Comparison of ENCODE assay signal across 8 cellular contexts in the genomic region with DNA sequence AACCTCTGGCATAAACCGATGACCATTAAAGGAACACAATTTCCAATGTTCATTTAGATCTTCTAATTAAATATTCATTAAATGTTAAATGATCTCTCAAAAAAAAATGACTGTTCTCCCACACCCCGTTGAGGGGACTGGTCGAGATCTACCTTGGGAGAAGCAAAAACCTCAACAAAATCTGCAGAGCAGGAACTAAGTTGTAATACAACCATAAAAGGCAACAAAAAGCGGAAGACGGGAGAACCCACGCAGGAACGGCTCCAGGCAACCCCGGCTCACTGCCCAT. TPM values are rescaled to one million over a fixed set of nuclear protein-coding genes. Genes with fewer than 3 reads are reported as not detected.
DNase-seq lines count a peak whose midpoint lies in the region; ATAC-seq, FAIRE-seq and TF ChIP-seq lines count a peak whose summit lies in the region.

No MANE protein-coding gene starts in this region.

- peak overlapping the region; percentile 87 for H3K27ac Mint-ChIP-seq in chondrocyte (ENCODE audit: unreplicated experiment)

- H3K4me1 ChIP-seq in A549 (no peaks in the 10 kb centered on the region), NT2/D1 (ENCODE audit: insufficient read depth, insufficient read length) (no peaks in the 10 kb centered on the region), lower lobe of right lung (no peaks in the 10 kb centered on the region), transverse colon (peaks cover 0 to 12% (median 0%) of the 10 kb centered on the region in 4 donors)

- TF ChIP-seq CTCF in A549 (IDR thresholded peaks at IDR 0.05), result no peak
- TF ChIP-seq CTCF in chondrocyte (IDR thresholded peaks at IDR 0.05), result no peak
- TF ChIP-seq CTCF in lower lobe of right lung (IDR thresholded peaks at IDR 0.05), result no peak
- no peak for TF ChIP-seq CTCF in transverse colon (IDR thresholded peaks at IDR 0.05)

- DNase-seq in A549 (ENCODE audit: low read depth in 1 of 2, low spot score in 1 of 2), result no peak
- no peak for DNase-seq in NT2/D1 (ENCODE audit: low read depth, low spot score)
- DNase-seq in chondrocyte (ENCODE audit: low spot score), result no peak
- no peak for DNase-seq in lower lobe of right lung
- DNase-seq in transverse colon, result no peak
- no peak for DNase-seq in NCI-H226

- H3K4me3 ChIP-seq in A549, result peak overlapping the region; percentile 92
- peak overlapping the region; percentile 88 for H3K4me3 ChIP-seq in NT2/D1 (ENCODE audit: insufficient read length, low read depth)
- H3K4me3 ChIP-seq in lower lobe of right lung, result peak overlapping the region; percentile 87
- H3K4me3 ChIP-seq in transverse colon, result peak overlapping the region; percentile 51 to 84 (median 66)

- CTCF ChIA-PET in A549 (lab: Yijun Ruan, JAX), result interaction anchor here (0.6 to 2.6 kb wide), 5 partner anchors 9 to 614 kb away, joined by 3 to 13 read pairs (median 3); partner anchors contain the start of gene MYNN

- peak; percentile 26 to 45 for ATAC-seq in A549
- peak; percentile 24 for ATAC-seq in GM18519 (IDR thresholded peaks at IDR 0.05; ENCODE audit: low FRiP score, unreplicated experiment)
- peak; percentile 21 for ATAC-seq in HG02981 (IDR thresholded peaks at IDR 0.05; ENCODE audit: unreplicated experiment)
- peak; percentile 78 to 80 for ATAC-seq in lower lobe of right lung

- peaks cover 12% of the 10 kb centered on the region for H3K9me3 Mint-ChIP-seq in chondrocyte (ENCODE audit: low read depth)

- H3K9ac ChIP-seq in NT2/D1 (ENCODE audit: insufficient read length, low read depth), result peak overlapping the region; percentile 93

- H3K36me3 ChIP-seq in NT2/D1 (ENCODE audit: insufficient read depth, insufficient read length, low read length) (no peaks in the 10 kb centered on the region), lower lobe of right lung (no peaks in the 10 kb centered on the region), transverse colon (no peaks in the 10 kb centered on the region)

- no peak for TF ChIP-seq EP300 in A549 (IDR thresholded peaks at IDR 0.05)
- no peak for TF ChIP-seq EP300 in transverse colon (IDR thresholded peaks at IDR 0.05; ENCODE audit: low read depth)

- POLR2A ChIA-PET in A549 (lab: Yijun Ruan, JAX), result interaction anchor here (0.6 to 1.5 kb wide), 5 partner anchors 9 to 1729 kb away, joined by 4 to 18 read pairs (median 6); partner anchors contain the start of genes MYNN and SEC62

- peaks cover 17% of the 10 kb centered on the region for H3K4me1 Mint-ChIP-seq in chondrocyte (ENCODE audit: low read depth)

- 26% methylated on average over 8 of the region's 8 CpGs for WGBS in A549 (ENCODE audit: missing lambda C conversion rate)
- WGBS in transverse colon (ENCODE audit: low coverage in 1 of 2), 2 donors, result 0 to 8% methylated on average over 2 to 8 of the region's 8 CpGs

- in situ Hi-C loops in transverse colon (cut with MboI; ENCODE audit: low pct_ligation_motif_present in 1 of 4, low pct_unique_long_range_greater_than_20kb in 1 of 4, low sequenced_read_pairs in 3 of 4), result no loop called here

- TF ChIP-seq RAD21 in A549 (conservative IDR thresholded peaks at IDR 0.05 in 1 of 2, IDR thresholded peaks at IDR 0.05 in 1 of 2), result no peak

- H3K9me3 ChIP-seq in A549 (peaks cover 18% of the 10 kb centered on the region), NT2/D1 (ENCODE audit: insufficient read depth, low read length) (peaks cover 24% of the 10 kb centered on the region), lower lobe of right lung (no peaks in the 10 kb centered on the region), transverse colon (no peaks in the 10 kb centered on the region)

- TF ChIP-seq POLR2A in A549 (IDR thresholded peaks at IDR 0.05; ENCODE audit: low read length) (no peak), transverse colon (IDR thresholded peaks at IDR 0.05) (no peak)

- intact Hi-C loops in lower lobe of right lung (cut with DNase I), result no loop called here
- intact Hi-C loops in transverse colon (cut with DNase I; ENCODE audit: low total_unique reads), result no loop called here

- peak overlapping the region; percentile 82 for H3K4me3 Mint-ChIP-seq in chondrocyte (ENCODE audit: unreplicated experiment)

- peak overlapping the region; percentile 95 to 99 for H3K27ac ChIP-seq in A549
- H3K27ac ChIP-seq in lower lobe of right lung, result peak overlapping the region; percentile 99
- peak overlapping the region; percentile 95 to 99 (median 96) for H3K27ac ChIP-seq in transverse colon

- no peaks in the 10 kb centered on the region for H3K27me3 Mint-ChIP-seq in chondrocyte (ENCODE audit: low read depth)

- H3K27me3 ChIP-seq in NT2/D1 (ENCODE audit: insufficient read depth, insufficient read length) (no peaks in the 10 kb centered on the region), lower lobe of right lung (ENCODE audit: low read depth) (no peaks in the 10 kb centered on the region), transverse colon (no peaks in the 10 kb centered on the region)

- peak overlapping the region; percentile 85 for H3K4me2 ChIP-seq in A549

- H3K36me3 Mint-ChIP-seq in chondrocyte (ENCODE audit: low read depth), result peaks cover 6% of the 10 kb centered on the region

- no peak for FAIRE-seq in A549 (lab: Jason Lieb, UNC)

TF ChIP-seq in A549, 52 proteins besides CTCF, POLR2A, EP300 and RAD21 (continues in another document):
- no peak for TF ChIP-seq ZC3H11A (IDR thresholded peaks at IDR 0.05)
- no peak for TF ChIP-seq CHD4 (IDR thresholded peaks at IDR 0.05; ENCODE audit: borderline replicate concordance)
- TF ChIP-seq, protein P1, sequence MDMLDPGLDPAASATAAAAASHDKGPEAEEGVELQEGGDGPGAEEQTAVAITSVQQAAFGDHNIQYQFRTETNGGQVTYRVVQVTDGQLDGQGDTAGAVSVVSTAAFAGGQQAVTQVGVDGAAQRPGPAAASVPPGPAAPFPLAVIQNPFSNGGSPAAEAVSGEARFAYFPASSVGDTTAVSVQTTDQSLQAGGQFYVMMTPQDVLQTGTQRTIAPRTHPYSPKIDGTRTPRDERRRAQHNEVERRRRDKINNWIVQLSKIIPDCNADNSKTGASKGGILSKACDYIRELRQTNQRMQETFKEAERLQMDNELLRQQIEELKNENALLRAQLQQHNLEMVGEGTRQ (IDR thresholded peaks at IDR 0.05), result no peak
- no peak for TF ChIP-seq PBX3 (IDR thresholded peaks at IDR 0.05)
- TF ChIP-seq NR3C1 (IDR thresholded peaks at IDR 0.05), result no peak
- TF ChIP-seq TFCP2L1 (CRISPR knock-in tag; IDR thresholded peaks at IDR 0.05), result no peak

RNA-seq across cellular contexts. Expression of gene TERC, which starts 0.8 kb away (rescaled TPM):
- 2.2 TPM in 1 of 2 replicates, not detected in the other for polyA plus RNA-seq in A549 (2011; rRNA removed)
- 0.71 TPM in 2 replicates for polyA plus RNA-seq in A549 (2012; cell fraction: cytosol; rRNA removed)
- polyA plus RNA-seq in A549 (2012; cell fraction: nucleus; rRNA removed), result 3.6 and 7.1 TPM in 2 replicates
- polyA plus RNA-seq in A549 (2017; fragmentation: RNase III; extraction: RNeasy Plus Mini Kit Qiagen cat#74134 plus additional on column Dnase treatment), result 0.25 TPM in 1 of 3 replicates, not detected in the others
- polyA minus RNA-seq in A549 (2011; rRNA and poly(A)+ RNA removed), result 63.4 and 271 TPM in 2 replicates
- 0.99 to 1.4 TPM in 2 of 3 replicates, not detected in the other for total RNA-seq in chondrocyte
- total RNA-seq in lower lobe of right lung, result 2.9 TPM
- total RNA-seq in transverse colon, result 100 to 1,000 TPM; 221 to 276 (median 247) TPM

RNA-seq across cellular contexts. Expression of gene ACTRT3, which starts 5.3 kb away (rescaled TPM):
- polyA plus RNA-seq in A549 (2011; rRNA removed) (1.8 and 2.3 TPM in 2 replicates), A549 (2017; fragmentation: RNase III; extraction: RNeasy Plus Mini Kit Qiagen cat#74134 plus additional on column Dnase treatment) (2.8 to 4.4 TPM (median 3.3 TPM) in 3 replicates)
- 1.0 and 1.4 TPM in 2 replicates for polyA plus RNA-seq in A549 (2012; cell fraction: cytosol; rRNA removed)
- 0.49 and 1.0 TPM in 2 replicates for polyA plus RNA-seq in A549 (2012; cell fraction: nucleus; rRNA removed)
- polyA minus RNA-seq in A549 (2011; rRNA and poly(A)+ RNA removed), result 1.1 and 2.4 TPM in 2 replicates
- total RNA-seq in chondrocyte (3.6 to 5.7 TPM (median 4.6 TPM) in 3 replicates), lower lobe of right lung (0.92 TPM), transverse colon (1 to 10 TPM in 1 of 4 donors, under 1 TPM in 1, not detected in 2; 0.96 to 2.1 TPM)

RNA-seq across cellular contexts. Expression of gene MYNN, which starts 9.1 kb away (rescaled TPM):
- 29.6 and 31.6 TPM in 2 replicates for polyA plus RNA-seq in A549 (2011; rRNA removed)
- polyA plus RNA-seq in A549 (2012; cell fraction: cytosol; rRNA removed), result 6.1 and 6.3 TPM in 2 replicates
- polyA plus RNA-seq in A549 (2012; cell fraction: nucleus; rRNA removed), result 3.2 and 4.4 TPM in 2 replicates
- 12.0 to 12.8 TPM (median 12.2 TPM) in 3 replicates for polyA plus RNA-seq in A549 (2017; fragmentation: RNase III; extraction: RNeasy Plus Mini Kit Qiagen cat#74134 plus additional on column Dnase treatment)
- 9.5 and 13.2 TPM in 2 replicates for polyA minus RNA-seq in A549 (2011; rRNA and poly(A)+ RNA removed)
- 12.2 to 16.5 TPM (median 14.3 TPM) in 3 replicates for total RNA-seq in chondrocyte
- 15.0 TPM for total RNA-seq in lower lobe of right lung
- total RNA-seq in transverse colon, result 10 to 100 TPM in 3 of 4 donors, 1 to 10 TPM in 1; 7.0 to 27.3 (median 18.1) TPM

RNA-seq across cellular contexts. Expression of gene LRRIQ4, which starts 48.6 kb away (rescaled TPM):
- polyA plus RNA-seq in A549 (2011; rRNA removed) (not detected in 2 replicates), A549 (2017; fragmentation: RNase III; extraction: RNeasy Plus Mini Kit Qiagen cat#74134 plus additional on column Dnase treatment) (not detected in 3 replicates)
- not detected in 2 replicates for polyA plus RNA-seq in A549 (2012; cell fraction: cytosol; rRNA removed)
- polyA plus RNA-seq in A549 (2012; cell fraction: nucleus; rRNA removed), result not detected in 2 replicates
- not detected in 2 replicates for polyA minus RNA-seq in A549 (2011; rRNA and poly(A)+ RNA removed)
- total RNA-seq in chondrocyte (not detected in 3 replicates), lower lobe of right lung (not detected), transverse colon (not detected)

RNA-seq across cellular contexts. Expression of gene LRRC34, which starts 48.6 kb away (rescaled TPM):
- not detected in 2 replicates for polyA plus RNA-seq in A549 (2011; rRNA removed)
- polyA plus RNA-seq in A549 (2012; cell fraction: cytosol; rRNA removed), result not detected in 2 replicates
- not detected in 2 replicates for polyA plus RNA-seq in A549 (2012; cell fraction: nucleus; rRNA removed)
- polyA plus RNA-seq in A549 (2017; fragmentation: RNase III; extraction: RNeasy Plus Mini Kit Qiagen cat#74134 plus additional on column Dnase treatment), result not detected in 3 replicates
- not detected in 2 replicates for polyA minus RNA-seq in A549 (2011; rRNA and poly(A)+ RNA removed)
- total RNA-seq in chondrocyte, result 1.5 to 2.2 TPM (median 1.9 TPM) in 3 replicates
- total RNA-seq in lower lobe of right lung, result 4.8 TPM
- 1 to 10 TPM in 2 of 4 donors, not detected in 2; 1.3 to 1.9 TPM for total RNA-seq in transverse colon

Comparison
In these comparisons a context has a peak if more than half of its experiments do, and no peak if none do; other contexts are left out.
1. ATAC-seq: peak in every context shown above with its lines; median percentile 79 in lower lobe of right lung; 36 in A549; 24 in GM18519; 21 in HG02981.
2. RNA of gene TERC, which starts 0.8 kb away (total RNA-seq): 221 to 276 TPM in transverse colon; 2.9 TPM in lower lobe of right lung (single experiment) and 0.99 to 1.4 TPM in chondrocyte; every median in the first group is over 10 times any median in the second.
3. Peak in every context shown above with its lines, with median percentiles within 50 percentile points of each other: H3K27ac ChIP-seq and H3K4me3 ChIP-seq.